In genomic region chr12:102441077-102441596, GRCh38 we compare ENCODE assay signal across 21 cellular contexts. TPM values are rescaled to one million over a fixed set of nuclear protein-coding genes. Genes with fewer than 3 reads are reported as not detected.
"Had no signal": no experiment of that assay in that cellular context is flagged by ENCODE, and none has a peak within 500 bp of the region (broad histone marks: within the 10 kb centered on the region; RNA-seq: fewer than 3 reads in every experiment).

No MANE protein-coding gene starts in this region.

- ATAC-seq: foreskin keratinocyte, lower lobe of right lung, right cardiac atrium, T-helper 17 cell had no signal

- H3K4me3 ChIP-seq: esophagus squamous epithelium, lower lobe of right lung, prostate gland had no signal

- H3K27me3 ChIP-seq: esophagus squamous epithelium, foreskin keratinocyte had no signal

- DNase-seq: activated CD4-positive, alpha-beta T cell treated with anti-CD3 and anti-CD28 coated beads, Interleukin-2, amount 50 U/mL, for 1 hour; activated CD4-positive, CD25-positive, alpha-beta regulatory T cell; activated effector memory CD4-positive, alpha-beta T cell treated with Interleukin-2 at 50 U/mL for 16 hours; central memory CD4-positive, alpha-beta T cell; cortex of kidney; effector CD4-positive, alpha-beta T cell; esophagus squamous epithelium; foreskin keratinocyte; lower lobe of right lung; right cardiac atrium; small intestine; stimulated activated CD4-positive, alpha-beta T cell treated with anti-CD3 and anti-CD28 coated beads, Interleukin-4, amount 100 ng/mL, for 24 hours; T-helper 17 cell had no signal

- H3K27ac Mint-ChIP-seq: activated naive CD4-positive, alpha-beta T cell treated with anti-CD3 and anti-CD28 coated beads, Interleukin-2, amount 50 U/mL, for 24 hours; brain; stimulated activated naive CD8-positive, alpha-beta T cell treated with anti-CD3 and anti-CD28 coated beads, Interleukin-15, Interleukin-2, amounts not matched to agents 100 ng/mL and 50 ng/mL, for 24 hours; T-helper 17 cell; type B pancreatic cell had no signal

- H3K4me1 Mint-ChIP-seq: activated naive CD4-positive, alpha-beta T cell treated with anti-CD3 and anti-CD28 coated beads, Interleukin-2, amount 50 U/mL, for 24 hours had no signal

- H3K4me1 ChIP-seq: foreskin keratinocyte, lower lobe of right lung, prostate gland had no signal

- H3K9me3 Mint-ChIP-seq: activated naive CD4-positive, alpha-beta T cell treated with anti-CD3 and anti-CD28 coated beads, Interleukin-2, amount 50 U/mL, for 24 hours; stimulated activated naive CD8-positive, alpha-beta T cell treated with anti-CD3 and anti-CD28 coated beads, Interleukin-15, Interleukin-2, amounts not matched to agents 100 ng/mL and 50 ng/mL, for 24 hours had no signal

- FAIRE-seq: endothelial cell of umbilical vein, small intestine, TTC549 had no signal

- H3K27ac ChIP-seq: esophagus squamous epithelium, foreskin keratinocyte, lower lobe of right lung, prostate gland had no signal

- H3K36me3 Mint-ChIP-seq: activated naive CD4-positive, alpha-beta T cell treated with anti-CD3 and anti-CD28 coated beads, Interleukin-2, amount 50 U/mL, for 24 hours; brain; type B pancreatic cell had no signal

- H3K27me3 Mint-ChIP-seq: activated naive CD4-positive, alpha-beta T cell treated with anti-CD3 and anti-CD28 coated beads, Interleukin-2, amount 50 U/mL, for 24 hours had no signal

- H3K4me3 Mint-ChIP-seq: activated naive CD4-positive, alpha-beta T cell treated with anti-CD3 and anti-CD28 coated beads, Interleukin-2, amount 50 U/mL, for 24 hours; brain; stimulated activated naive CD8-positive, alpha-beta T cell treated with anti-CD3 and anti-CD28 coated beads, Interleukin-15, Interleukin-2, amounts not matched to agents 100 ng/mL and 50 ng/mL, for 24 hours; T-helper 17 cell; type B pancreatic cell had no signal

- H3K9me3 ChIP-seq: esophagus squamous epithelium, lower lobe of right lung, prostate gland had no signal

- H3K36me3 ChIP-seq: esophagus squamous epithelium, lower lobe of right lung, prostate gland had no signal

RNA-seq across cellular contexts. Expression of gene IGF1, which starts 39.2 kb away (rescaled TPM):
- total RNA-seq: endothelial cell of umbilical vein, foreskin keratinocyte, T-helper 17 cell had no signal
- polyA plus RNA-seq: foreskin keratinocyte, neural cell had no signal
